ENCODE assay signal across 18 cellular contexts in genomic region chr9:121976751-121977150, GRCh38.
DNase-seq lines count a peak whose midpoint lies in the region; ATAC-seq and TF ChIP-seq lines count a peak whose summit lies in the region.
"Had no signal": no experiment of that assay in that cellular context is flagged by ENCODE, and none has a peak within 500 bp of the region (broad histone marks: within the 10 kb centered on the region; RNA-seq: fewer than 3 reads in every experiment).

No MANE protein-coding gene starts in this region.

- intact Hi-C loops in OCI-LY7 (cut with micrococcal nuclease; ENCODE audit: unreplicated experiment), result no loop called here

- no peaks in the 10 kb centered on the region for H3K36me3 Mint-ChIP-seq in activated naive CD4-positive, alpha-beta T cell treated with anti-CD3 and anti-CD28 coated beads, Interleukin-2, amount 10 ng/mL, durations not matched to agents 7 days and 5 days

- TF ChIP-seq CTCF in OCI-LY7 (conservative IDR thresholded peaks at IDR 0.05; ENCODE audit: low read length) (no peak), epithelial cell of proximal tubule (conservative IDR thresholded peaks at IDR 0.05; ENCODE audit: low read depth, low read length) (no peak), retinal pigment epithelial cell (conservative IDR thresholded peaks at IDR 0.05; ENCODE audit: low read depth, low read length) (no peak), Peyer's patch (IDR thresholded peaks at IDR 0.05) (no peak)

- no peaks in the 10 kb centered on the region for H4K20me1 ChIP-seq in OCI-LY7 (ENCODE audit: insufficient read depth, low read length)

- H3K4me1 Mint-ChIP-seq in activated naive CD4-positive, alpha-beta T cell treated with anti-CD3 and anti-CD28 coated beads, Interleukin-2, amount 10 ng/mL, durations not matched to agents 7 days and 5 days, result no peaks in the 10 kb centered on the region
- H3K4me1 Mint-ChIP-seq: natural killer cell, T-cell had no signal

- H3K36me3 ChIP-seq in OCI-LY7 (ENCODE audit: insufficient read depth, low read length), result no peaks in the 10 kb centered on the region
- H3K36me3 ChIP-seq in Peyer's patch, result no peaks in the 10 kb centered on the region
- H3K36me3 ChIP-seq in MG63, result no peaks in the 10 kb centered on the region; the same call in 1 of the 2 replicates

- CTCF ChIA-PET in OCI-LY7 (lab: Charles Lee; ENCODE audit: unreplicated experiment), result interaction anchor here (1.0 kb wide), 1 partner anchor 231 kb away, joined by 3 read pairs; no protein-coding TSS in a partner anchor
- CTCF ChIA-PET in activated naive CD4-positive, alpha-beta T cell treated with anti-CD3 and anti-CD28 coated beads, Interleukin-2, amount 10 ng/mL, durations not matched to agents 7 days and 5 days (lab: Charles Lee), result interaction anchor here (0.6 kb wide), 1 partner anchor 123 kb away, joined by 3 read pairs; no protein-coding TSS in a partner anchor

- H2AFZ ChIP-seq in OCI-LY7 (ENCODE audit: low read length), result no peak overlapping the region

- peaks cover 10% of the 10 kb centered on the region; the same call in 1 of the 2 replicates for H3K9me3 ChIP-seq in OCI-LY7 (ENCODE audit: low read length)
- H3K9me3 ChIP-seq in Peyer's patch, result no peaks in the 10 kb centered on the region
- H3K9me3 ChIP-seq in MG63, result 0 out of 2 replicates have a peak, but pooled peaks cover 2% of the 10 kb centered on the region
- H3K9me3 ChIP-seq: ascending aorta had no signal

- no TSS peak for BruUV-seq in OCI-LY7 (replicated peaks; lab: Mats Ljungman, UMichigan)

- H3K27ac Mint-ChIP-seq in activated naive CD4-positive, alpha-beta T cell treated with anti-CD3 and anti-CD28 coated beads, Interleukin-2, amount 10 ng/mL, durations not matched to agents 7 days and 5 days, result no peak overlapping the region
- H3K27ac Mint-ChIP-seq: CD8-positive, alpha-beta T cell; natural killer cell; stimulated activated memory B cell treated with anti-CD40 and anti-IgM and Interleukin-4, amounts not matched to agents 10 μg/mL and 1 μg/mL and 100 μg/mL, for 72 hours; T-cell had no signal

- no peaks in the 10 kb centered on the region for H3K9me2 ChIP-seq in OCI-LY7 (ENCODE audit: insufficient read depth, low read length)

- no peaks in the 10 kb centered on the region for H3K79me2 ChIP-seq in OCI-LY7 (ENCODE audit: insufficient read depth, low read depth, low read length)

- no peak overlapping the region for H3K4me2 ChIP-seq in OCI-LY7 (ENCODE audit: low read length)

- no peak for TF ChIP-seq POLR2A in Peyer's patch (IDR thresholded peaks at IDR 0.05)

- ATAC-seq in GM19328 (IDR thresholded peaks at IDR 0.05; ENCODE audit: unreplicated experiment), result no peak
- ATAC-seq: CD8-positive, alpha-beta T cell; effector memory CD8-positive, alpha-beta T cell; natural killer cell; stimulated activated memory B cell treated with anti-CD40 and anti-IgM and Interleukin-4, amounts not matched to agents 10 μg/mL and 1 μg/mL and 100 μg/mL, for 72 hours; T-cell had no signal

- POLR2A ChIA-PET in OCI-LY7 (lab: Charles Lee), result interaction anchor here (0.8 to 1.3 kb wide), 7 partner anchors 10 to 91 kb away, joined by 3 to 4 read pairs (median 3); no protein-coding TSS in a partner anchor

- H3K27me3 ChIP-seq in Peyer's patch, result no peaks in the 10 kb centered on the region
- H3K27me3 ChIP-seq in MG63, result no peaks in the 10 kb centered on the region
- H3K27me3 ChIP-seq: ascending aorta had no signal

- H3K4me3 Mint-ChIP-seq in activated naive CD4-positive, alpha-beta T cell treated with anti-CD3 and anti-CD28 coated beads, Interleukin-2, amount 10 ng/mL, durations not matched to agents 7 days and 5 days, result no peak overlapping the region
- H3K4me3 Mint-ChIP-seq: CD8-positive, alpha-beta T cell; effector memory CD8-positive, alpha-beta T cell; natural killer cell; stimulated activated memory B cell treated with anti-CD40 and anti-IgM and Interleukin-4, amounts not matched to agents 10 μg/mL and 1 μg/mL and 100 μg/mL, for 72 hours; T-cell had no signal

- H3K9me3 Mint-ChIP-seq in activated naive CD4-positive, alpha-beta T cell treated with anti-CD3 and anti-CD28 coated beads, Interleukin-2, amount 10 ng/mL, durations not matched to agents 7 days and 5 days, result peaks cover 6% of the 10 kb centered on the region

- no peak overlapping the region for H3K27ac ChIP-seq in OCI-LY7 (ENCODE audit: low read depth, low read length, poor library complexity, severe bottlenecking)
- H3K27ac ChIP-seq in Peyer's patch, result no peak overlapping the region
- H3K27ac ChIP-seq: ascending aorta, left ventricle myocardium inferior had no signal

- peaks cover 7% of the 10 kb centered on the region for H3K27me3 Mint-ChIP-seq in activated naive CD4-positive, alpha-beta T cell treated with anti-CD3 and anti-CD28 coated beads, Interleukin-2, amount 10 ng/mL, durations not matched to agents 7 days and 5 days
- H3K27me3 Mint-ChIP-seq: effector memory CD8-positive, alpha-beta T cell; stimulated activated memory B cell treated with anti-CD40 and anti-IgM and Interleukin-4, amounts not matched to agents 10 μg/mL and 1 μg/mL and 100 μg/mL, for 72 hours; T-cell had no signal

- peak; percentile 51 for DNase-seq in DMS53 treated with DMSO at 0.1 percent for 48 hours (lab: John Stamatoyannopoulos, UW; ENCODE audit: unreplicated experiment)
- peak; percentile 30 for DNase-seq in OCI-LY7 (ENCODE audit: low spot score)
- DNase-seq in epithelial cell of proximal tubule (ENCODE audit: low read depth), result peak; percentile 81
- peak; percentile 60 for DNase-seq in retinal pigment epithelial cell (ENCODE audit: low read depth)
- no peak for DNase-seq in Peyer's patch
- DNase-seq in MG63, result no peak
- DNase-seq in activated naive CD4-positive, alpha-beta T cell treated with anti-CD3 and anti-CD28 coated beads, Interleukin-2, amount 10 ng/mL, durations not matched to agents 7 days and 5 days, result no peak
- DNase-seq: activated CD4-positive, alpha-beta T cell treated with anti-CD3 and anti-CD28 coated beads for 48 hours; CD8-positive, alpha-beta T cell; effector memory CD8-positive, alpha-beta T cell; left ventricle myocardium inferior; natural killer cell; retina; stimulated activated CD4-positive, alpha-beta T cell treated with anti-CD3 and anti-CD28 coated beads, Interleukin-4, amount 100 ng/mL, for 1 hour; T-cell had no signal

- peaks cover 73% of the 10 kb centered on the region for H3K4me1 ChIP-seq in OCI-LY7 (ENCODE audit: insufficient read depth, low read length, poor library complexity, severe bottlenecking)
- peaks cover 0 to 8% (median 0%) of the 10 kb centered on the region in 4 donors for H3K4me1 ChIP-seq in Peyer's patch
- H3K4me1 ChIP-seq: ascending aorta, left ventricle myocardium inferior had no signal

- no peak overlapping the region for H3K4me3 ChIP-seq in OCI-LY7 (ENCODE audit: low read depth, low read length, poor library complexity, severe bottlenecking)
- no peak overlapping the region for H3K4me3 ChIP-seq in epithelial cell of proximal tubule (ENCODE audit: low read depth, low read length)
- H3K4me3 ChIP-seq in retinal pigment epithelial cell (ENCODE audit: low read length), result no peak overlapping the region
- no peak overlapping the region for H3K4me3 ChIP-seq in Peyer's patch
- no peak overlapping the region for H3K4me3 ChIP-seq in MG63
- H3K4me3 ChIP-seq: ascending aorta, left ventricle myocardium inferior had no signal

Comparison
In these comparisons a context has a peak if more than half of its experiments do, and no peak if none do; other contexts are left out.
1. DNase-seq: peak in DMS53 treated with DMSO at 0.1 percent for 48 hours (single experiment), OCI-LY7 (single experiment), epithelial cell of proximal tubule (single experiment) and retinal pigment epithelial cell (single experiment); none in Peyer's patch (0 of 3), MG63 (single experiment) and activated naive CD4-positive, alpha-beta T cell treated with anti-CD3 and anti-CD28 coated beads, Interleukin-2, amount 10 ng/mL, durations not matched to agents 7 days and 5 days (single experiment).